Comparison of ENCODE assay signal across 19 cellular contexts in genomic region chr5:30808996-30809395, GRCh38.
DNase-seq lines count a peak whose midpoint lies in the region; TF ChIP-seq lines count a peak whose summit lies in the region.
"Had no signal": no experiment of that assay in that cellular context is flagged by ENCODE, and none has a peak within 500 bp of the region (broad histone marks: within the 10 kb centered on the region; RNA-seq: fewer than 3 reads in every experiment).

No MANE protein-coding gene starts in this region.

- no peaks in the 10 kb centered on the region for H3K36me3 Mint-ChIP-seq in activated CD4-positive, alpha-beta memory T cell treated with anti-CD3 and anti-CD28 coated beads, Interleukin-2, amount 10 ng/mL, durations not matched to agents 7 days and 5 days (ENCODE audit: low read depth)
- H3K36me3 Mint-ChIP-seq: CD8-positive, alpha-beta T cell; naive thymus-derived CD4-positive, alpha-beta T cell had no signal

- no peaks in the 10 kb centered on the region for H3K4me1 Mint-ChIP-seq in activated CD4-positive, alpha-beta memory T cell treated with anti-CD3 and anti-CD28 coated beads, Interleukin-2, amount 10 ng/mL, durations not matched to agents 7 days and 5 days
- H3K4me1 Mint-ChIP-seq: IgD-negative memory B cell; naive thymus-derived CD4-positive, alpha-beta T cell had no signal

- no peak overlapping the region for H3K27ac Mint-ChIP-seq in activated CD4-positive, alpha-beta memory T cell treated with anti-CD3 and anti-CD28 coated beads, Interleukin-2, amount 10 ng/mL, durations not matched to agents 7 days and 5 days
- H3K27ac Mint-ChIP-seq: activated T-helper 1 cell treated with anti-CD3 and anti-CD28 coated beads, Interleukin-12 subunit alpha, Interleukin-12 subunit beta, Interleukin-2, Interleukin-4 antibody, amounts not matched to agents 30 ng/mL and 10 ng/mL and 1 ng/mL, durations not matched to agents 14 hours and 24 hours and 36 hours; CD8-positive, alpha-beta T cell; IgD-negative memory B cell; naive thymus-derived CD4-positive, alpha-beta T cell; T-helper 2 cell treated with Interferon-gamma antibody and Interleukin-4, amounts not matched to agents 5 μg/mL and 100 μg/mL, for 36 hours had no signal

- CTCF ChIA-PET in activated CD4-positive, alpha-beta memory T cell treated with anti-CD3 and anti-CD28 coated beads, Interleukin-2, amount 10 ng/mL, durations not matched to agents 7 days and 5 days (lab: Charles Lee): no interaction called here

- H3K4me3 Mint-ChIP-seq in activated CD4-positive, alpha-beta memory T cell treated with anti-CD3 and anti-CD28 coated beads, Interleukin-2, amount 10 ng/mL, durations not matched to agents 7 days and 5 days: no peak overlapping the region
- H3K4me3 Mint-ChIP-seq: activated T-helper 1 cell treated with anti-CD3 and anti-CD28 coated beads, Interleukin-12 subunit alpha, Interleukin-12 subunit beta, Interleukin-2, Interleukin-4 antibody, amounts not matched to agents 30 ng/mL and 10 ng/mL and 1 ng/mL, durations not matched to agents 14 hours and 24 hours and 36 hours; CD8-positive, alpha-beta T cell; IgD-negative memory B cell; naive thymus-derived CD4-positive, alpha-beta T cell; T-helper 2 cell treated with Interferon-gamma antibody and Interleukin-4, amounts not matched to agents 5 μg/mL and 100 μg/mL, for 36 hours had no signal

- DNase-seq in NCI-H146 (lab: John Stamatoyannopoulos, UW): peak; percentile 23
- DNase-seq in NCI-H146 treated with DMSO at 0.1 percent for 48 hours (lab: John Stamatoyannopoulos, UW; ENCODE audit: unreplicated experiment): no peak
- peak; percentile 35 for DNase-seq in LNCaP clone FGC (ENCODE audit: low read depth)
- DNase-seq in astrocyte of the hippocampus (ENCODE audit: low read depth, low spot score): peak; percentile 36
- peak; percentile 5 for DNase-seq in kidney tubule cell (ENCODE audit: low spot score)
- no peak for DNase-seq in MV-4-11 (lab: John Stamatoyannopoulos, UW)
- DNase-seq in H7: no peak
- DNase-seq in activated CD4-positive, alpha-beta memory T cell treated with anti-CD3 and anti-CD28 coated beads, Interleukin-2, amount 10 ng/mL, durations not matched to agents 7 days and 5 days: no peak
- DNase-seq: 8988T; amniotic stem cell; CD8-positive, alpha-beta T cell; HCEC 1CT; naive thymus-derived CD4-positive, alpha-beta T cell; NCI-H1436 treated with DMSO at 0.1 percent for 48 hours; NCI-H526 treated with DMSO at 0.1 percent for 48 hours had no signal

- no peak overlapping the region for H3K4me3 ChIP-seq in LNCaP clone FGC (ENCODE audit: low read depth, low read length)
- no peak overlapping the region for H3K4me3 ChIP-seq in H7 (ENCODE audit: insufficient read depth, low read depth, low read length)
- H3K4me3 ChIP-seq: prostate gland had no signal

- H3K27me3 Mint-ChIP-seq in activated CD4-positive, alpha-beta memory T cell treated with anti-CD3 and anti-CD28 coated beads, Interleukin-2, amount 10 ng/mL, durations not matched to agents 7 days and 5 days: no peaks in the 10 kb centered on the region
- H3K27me3 Mint-ChIP-seq: IgD-negative memory B cell; naive thymus-derived CD4-positive, alpha-beta T cell had no signal

- peaks cover 18% of the 10 kb centered on the region for H3K9me3 Mint-ChIP-seq in activated CD4-positive, alpha-beta memory T cell treated with anti-CD3 and anti-CD28 coated beads, Interleukin-2, amount 10 ng/mL, durations not matched to agents 7 days and 5 days

- no peaks in the 10 kb centered on the region for H3K27me3 ChIP-seq in H7 (ENCODE audit: control insufficient read depth, insufficient read depth, low read length)

- TF ChIP-seq CTCF in LNCaP clone FGC (IDR thresholded peaks at IDR 0.05; ENCODE audit: control insufficient read depth, extremely low read depth, insufficient read depth): no peak

- POLR2A ChIA-PET in activated CD4-positive, alpha-beta memory T cell treated with anti-CD3 and anti-CD28 coated beads, Interleukin-2, amount 10 ng/mL, durations not matched to agents 7 days and 5 days (lab: Charles Lee): no interaction called here

- H3K36me3 ChIP-seq in H7 (replicated peaks; ENCODE audit: control insufficient read depth, insufficient read depth, low read length): no peaks in the 10 kb centered on the region
- H3K36me3 ChIP-seq: prostate gland had no signal

Comparison
In these comparisons a context has a peak if more than half of its experiments do, and no peak if none do; other contexts are left out.
1. DNase-seq: peak in NCI-H146 (single experiment), LNCaP clone FGC (single experiment), astrocyte of the hippocampus (single experiment) and kidney tubule cell (single experiment); none in NCI-H146 treated with DMSO at 0.1 percent for 48 hours (single experiment), MV-4-11 (single experiment), H7 (single experiment) and activated CD4-positive, alpha-beta memory T cell treated with anti-CD3 and anti-CD28 coated beads, Interleukin-2, amount 10 ng/mL, durations not matched to agents 7 days and 5 days (single experiment).